Comparison of ENCODE assay signal across 18 cellular contexts in the genomic region with DNA sequence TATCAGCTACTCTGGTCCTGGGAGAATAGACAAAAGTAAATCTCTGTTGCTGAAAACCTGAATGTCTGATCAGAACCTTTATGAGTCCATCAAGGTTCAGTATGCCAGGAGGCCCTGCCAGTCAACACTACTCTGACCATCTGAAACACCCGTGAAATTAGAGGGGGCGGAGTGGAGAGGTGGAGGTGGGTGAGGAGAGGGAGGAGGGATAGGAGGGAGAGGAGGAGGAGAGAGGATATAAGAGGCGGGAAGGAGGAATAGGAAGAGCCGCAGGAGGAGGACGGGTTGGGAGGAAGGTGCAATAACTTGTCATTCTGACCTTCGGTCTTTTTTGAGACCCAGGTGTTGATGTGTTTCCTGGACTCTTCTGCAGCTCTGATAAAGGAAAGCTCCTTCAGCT.
"Had no signal": no experiment of that assay in that cellular context is flagged by ENCODE, and none has a peak within 500 bp of the region (broad histone marks: within the 10 kb centered on the region; RNA-seq: fewer than 3 reads in every experiment).

No MANE protein-coding gene starts in this region.

- H3K27ac ChIP-seq: gastroesophageal sphincter, heart right ventricle, left ventricle myocardium inferior, neutrophil, tibial nerve, vagina had no signal

- H3K9me3 Mint-ChIP-seq: activated T-helper 17 cell treated with anti-CD3 and anti-CD28 coated beads, Interleukin-2, amount 50 U/mL, for 72 hours had no signal

- H3K27me3 Mint-ChIP-seq: activated T-helper 17 cell treated with anti-CD3 and anti-CD28 coated beads, Interleukin-2, amount 50 U/mL, for 72 hours had no signal

- H3K9me3 ChIP-seq: gastroesophageal sphincter, heart right ventricle, left ventricle myocardium inferior, neutrophil, tibial nerve, vagina had no signal

- H3K36me3 ChIP-seq: neutrophil had no signal

- ATAC-seq: activated T-helper 17 cell treated with anti-CD3 and anti-CD28 coated beads, Interleukin-2, amount 50 U/mL, for 72 hours; esophagus mucosa; gastroesophageal sphincter; heart right ventricle; SK-N-SH treated with all-trans-retinoic acid at 6 μM for 48 hours; stimulated activated naive CD8-positive, alpha-beta T cell treated with anti-CD3 and anti-CD28 coated beads, Interleukin-15, Interleukin-2, amounts not matched to agents 100 U/mL and 50 U/mL, for 24 hours had no signal

- H3K4me3 ChIP-seq: gastroesophageal sphincter, heart right ventricle, left ventricle myocardium inferior, tibial nerve, vagina had no signal

- H3K27me3 ChIP-seq: gastroesophageal sphincter, heart right ventricle, neutrophil, tibial nerve, vagina had no signal

- DNase-seq: activated CD4-positive, alpha-beta T cell treated with anti-CD3 and anti-CD28 coated beads, Interleukin-2, amount 50 U/mL, for 4 hours; activated CD4-positive, CD25-positive, alpha-beta regulatory T cell treated with anti-CD3 and anti-CD28 coated beads, Interleukin-2, amount 50 U/mL, for 72 hours; activated naive CD4-positive, alpha-beta T cell; effector CD4-positive, alpha-beta T cell; heart right ventricle; left ventricle myocardium inferior; mammary epithelial cell; stimulated activated CD4-positive, alpha-beta T cell treated with anti-CD3 and anti-CD28 coated beads, Interleukin-12 subunit alpha, Interleukin-12 subunit beta, amount 100 ng/mL, for 4 hours; stimulated activated CD4-positive, alpha-beta T cell treated with anti-CD3 and anti-CD28 coated beads, Interleukin-1b, Interleukin-23, amount 100 ng/mL, for 48 hours; stimulated activated naive CD8-positive, alpha-beta T cell treated with anti-CD3 and anti-CD28 coated beads, Interleukin-15, Interleukin-2, amounts not matched to agents 100 U/mL and 50 U/mL, for 24 hours; substantia nigra had no signal

- H3K27ac Mint-ChIP-seq: activated T-helper 17 cell treated with anti-CD3 and anti-CD28 coated beads, Interleukin-2, amount 50 U/mL, for 72 hours had no signal
